In the genomic region with DNA sequence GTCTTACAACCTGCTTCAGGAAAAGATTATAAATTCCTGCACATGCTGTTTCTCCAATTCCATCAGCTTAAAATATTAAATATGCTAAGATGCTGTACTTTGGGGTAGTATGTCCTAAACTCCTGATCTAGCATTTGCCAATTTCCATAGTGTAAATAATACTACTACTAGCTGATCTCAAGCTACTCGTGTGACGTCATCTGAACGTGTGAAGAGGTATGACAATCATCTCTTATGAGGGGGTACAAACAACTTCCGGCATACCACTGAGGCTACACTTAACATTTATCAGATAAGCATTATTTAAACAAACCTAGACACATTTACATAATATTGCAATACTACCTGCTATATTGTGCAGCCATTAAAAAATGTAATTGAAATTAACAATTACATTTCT, we compare ENCODE assay signal across 11 cellular contexts. TPM values are rescaled to one million over a fixed set of nuclear protein-coding genes. Genes with fewer than 3 reads are reported as not detected.
"Had no signal": no experiment of that assay in that cellular context is flagged by ENCODE, and none has a peak within 500 bp of the region (broad histone marks: within the 10 kb centered on the region; RNA-seq: fewer than 3 reads in every experiment).

No MANE protein-coding gene starts in this region.

- H3K27ac Mint-ChIP-seq: IgD-negative memory B cell had no signal

- H3K4me2 ChIP-seq: KMS-11 had no signal

- H3K4me3 Mint-ChIP-seq: IgD-negative memory B cell had no signal

- H3K9ac ChIP-seq: KMS-11 had no signal

- H3K27ac ChIP-seq: HL-60, KMS-11 had no signal

- ATAC-seq: K562 had no signal

- H3K4me3 ChIP-seq: K562 had no signal

- H3K36me3 Mint-ChIP-seq: IgD-negative memory B cell had no signal

- FAIRE-seq: HTR-8/SVneo, K562 had no signal

- DNase-seq: IMR-90, Karpas-422, KBM-7, KG1 had no signal

RNA-seq across cellular contexts. Expression of gene APELA, which starts 52.4 kb away (rescaled TPM):
- total RNA-seq: HT-29, HT1080, IMR-90, K562 had no signal
- polyA plus RNA-seq: IgD-negative memory B cell, IMR-90, K562 had no signal
